17 cellular contexts compared by ENCODE assay signal in the genomic region with DNA sequence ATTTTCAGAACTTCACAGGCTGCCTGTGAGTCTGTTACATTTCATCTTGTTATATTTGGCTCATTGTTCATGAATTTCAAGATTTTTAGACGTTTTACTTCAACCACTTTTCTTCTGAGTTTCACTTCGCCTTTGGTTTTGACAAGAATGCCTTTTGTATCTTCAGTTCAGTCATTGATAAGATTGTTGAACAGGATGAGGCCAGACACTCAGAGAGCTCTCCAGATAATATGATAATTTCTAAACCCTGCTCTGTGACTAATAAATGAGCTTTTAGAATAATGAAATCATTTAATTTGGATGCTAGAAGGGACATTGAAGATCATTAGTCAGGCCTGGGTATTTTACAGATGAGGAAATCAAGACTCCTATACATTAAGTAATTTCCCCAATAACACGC. TPM values are rescaled to one million over a fixed set of nuclear protein-coding genes. Genes with fewer than 3 reads are reported as not detected.
DNase-seq lines count a peak whose midpoint lies in the region; ATAC-seq and TF ChIP-seq lines count a peak whose summit lies in the region.
"Had no signal": no experiment of that assay in that cellular context is flagged by ENCODE, and none has a peak within 500 bp of the region (broad histone marks: within the 10 kb centered on the region; RNA-seq: fewer than 3 reads in every experiment).

No MANE protein-coding gene starts in this region.

- CTCF ChIA-PET in activated CD8-positive, alpha-beta memory T cell treated with anti-CD3 and anti-CD28 coated beads, Interleukin-2, amount 10 ng/mL, durations not matched to agents 7 days and 5 days (lab: Charles Lee), result interaction anchor here (0.7 to 2.3 kb wide), 6 partner anchors 10 to 86 kb away, joined by 3 to 17 read pairs (median 4); no protein-coding TSS in a partner anchor

- peak overlapping the region; percentile 48 for H3K27ac ChIP-seq in smooth muscle cell (ENCODE audit: low read depth)
- H3K27ac ChIP-seq: BLaER1 treated with 17β-estradiol and CSF1 and Interleukin-3, amounts not matched to agents 10 nM and 100 nM; RWPE1 had no signal

- peaks cover 24% of the 10 kb centered on the region for H3K36me3 Mint-ChIP-seq in activated CD8-positive, alpha-beta memory T cell treated with anti-CD3 and anti-CD28 coated beads, Interleukin-2, amount 10 ng/mL, durations not matched to agents 7 days and 5 days
- no peaks in the 10 kb centered on the region for H3K36me3 Mint-ChIP-seq in stimulated activated effector memory CD8-positive, alpha-beta T cell treated with anti-CD3 and anti-CD28 coated beads, Interleukin-12 subunit alpha, Interleukin-12 subunit beta, amount 100 ng/mL, for 72 hours

- H3K36me3 ChIP-seq in smooth muscle cell (ENCODE audit: low read depth), result no peaks in the 10 kb centered on the region
- H3K36me3 ChIP-seq: BLaER1 treated with 17β-estradiol and CSF1 and Interleukin-3, amounts not matched to agents 10 nM and 100 nM had no signal

- WGBS in smooth muscle cell (ENCODE audit: low lambda C conversion rate), result 65% methylated on average over 3 of the region's 3 CpGs

- no peaks in the 10 kb centered on the region for H4K20me1 ChIP-seq in smooth muscle cell (ENCODE audit: low read depth)
- H4K20me1 ChIP-seq: BLaER1 treated with 17β-estradiol and CSF1 and Interleukin-3, amounts not matched to agents 10 nM and 100 nM had no signal

- H3K79me2 ChIP-seq in smooth muscle cell (ENCODE audit: low read depth), result no peaks in the 10 kb centered on the region

- no peak overlapping the region for H2AFZ ChIP-seq in smooth muscle cell (ENCODE audit: low read depth)

- DNase-seq in activated CD8-positive, alpha-beta memory T cell treated with anti-CD3 and anti-CD28 coated beads, Interleukin-2, amount 10 ng/mL, durations not matched to agents 7 days and 5 days, result no peak
- no peak for DNase-seq in activated CD8-positive, alpha-beta memory T cell treated with anti-CD3 and anti-CD28 coated beads, Interleukin-2, amount 50 U/mL, for 48 hours
- DNase-seq in MV-4-11 (lab: John Stamatoyannopoulos, UW) (peak; percentile 23), smooth muscle cell (lab: John Stamatoyannopoulos, UW; ENCODE audit: unreplicated experiment) (no peak), epidermal melanocyte (ENCODE audit: insufficient read length, low spot score) (no peak)
- DNase-seq in stimulated activated effector memory CD8-positive, alpha-beta T cell treated with anti-CD3 and anti-CD28 coated beads, Interleukin-12 subunit alpha, Interleukin-12 subunit beta, amount 100 ng/mL, for 72 hours (ENCODE audit: low spot score in 2 of 2), result no peak
- DNase-seq: DMS79 treated with DMSO at 0.1 percent for 48 hours, HCEC 1CT, NCI-H1417 treated with DMSO at 0.1 percent for 48 hours, NCI-H2029, NCI-H2171, NCI-H446 treated with DMSO at 0.1 percent for 48 hours, NCI-H774 had no signal

- no peak for ATAC-seq in activated CD8-positive, alpha-beta memory T cell treated with anti-CD3 and anti-CD28 coated beads, Interleukin-2, amount 10 ng/mL, durations not matched to agents 7 days and 5 days
- ATAC-seq in GM21360 (IDR thresholded peaks at IDR 0.05; ENCODE audit: unreplicated experiment) (peak; percentile 52), GM21528 (IDR thresholded peaks at IDR 0.05; ENCODE audit: low FRiP score, unreplicated experiment) (no peak)
- no peak for ATAC-seq in stimulated activated effector memory CD8-positive, alpha-beta T cell treated with anti-CD3 and anti-CD28 coated beads, Interleukin-12 subunit alpha, Interleukin-12 subunit beta, amount 100 ng/mL, for 72 hours

- H3K4me1 Mint-ChIP-seq in activated CD8-positive, alpha-beta memory T cell treated with anti-CD3 and anti-CD28 coated beads, Interleukin-2, amount 10 ng/mL, durations not matched to agents 7 days and 5 days, result peaks cover 41% of the 10 kb centered on the region
- H3K4me1 Mint-ChIP-seq in stimulated activated effector memory CD8-positive, alpha-beta T cell treated with anti-CD3 and anti-CD28 coated beads, Interleukin-12 subunit alpha, Interleukin-12 subunit beta, amount 100 ng/mL, for 72 hours, result peaks cover 7% of the 10 kb centered on the region

- no peaks in the 10 kb centered on the region for H3K9me3 ChIP-seq in smooth muscle cell (replicated peaks; ENCODE audit: low read depth)
- H3K9me3 ChIP-seq: BLaER1 treated with 17β-estradiol and CSF1 and Interleukin-3, amounts not matched to agents 10 nM and 100 nM had no signal

- H3K27me3 ChIP-seq in smooth muscle cell (ENCODE audit: low read depth), result no peaks in the 10 kb centered on the region
- H3K27me3 ChIP-seq: BLaER1 treated with 17β-estradiol and CSF1 and Interleukin-3, amounts not matched to agents 10 nM and 100 nM had no signal

- peak overlapping the region; percentile 8 for H3K4me2 ChIP-seq in smooth muscle cell
- H3K4me2 ChIP-seq: BLaER1 treated with 17β-estradiol and CSF1 and Interleukin-3, amounts not matched to agents 10 nM and 100 nM had no signal

- H3K4me1 ChIP-seq in smooth muscle cell (ENCODE audit: low read depth), result no peaks in the 10 kb centered on the region

- H3F3A ChIP-seq in smooth muscle cell (ENCODE audit: low read depth), result no peaks in the 10 kb centered on the region

- no peaks in the 10 kb centered on the region for H3K9me3 Mint-ChIP-seq in activated CD8-positive, alpha-beta memory T cell treated with anti-CD3 and anti-CD28 coated beads, Interleukin-2, amount 10 ng/mL, durations not matched to agents 7 days and 5 days (ENCODE audit: low read depth)
- no peaks in the 10 kb centered on the region for H3K9me3 Mint-ChIP-seq in stimulated activated effector memory CD8-positive, alpha-beta T cell treated with anti-CD3 and anti-CD28 coated beads, Interleukin-12 subunit alpha, Interleukin-12 subunit beta, amount 100 ng/mL, for 72 hours

- peak overlapping the region; percentile 50 for H3K27ac Mint-ChIP-seq in activated CD8-positive, alpha-beta memory T cell treated with anti-CD3 and anti-CD28 coated beads, Interleukin-2, amount 10 ng/mL, durations not matched to agents 7 days and 5 days
- no peak overlapping the region for H3K27ac Mint-ChIP-seq in stimulated activated effector memory CD8-positive, alpha-beta T cell treated with anti-CD3 and anti-CD28 coated beads, Interleukin-12 subunit alpha, Interleukin-12 subunit beta, amount 100 ng/mL, for 72 hours

- H3K4me3 ChIP-seq in smooth muscle cell, result no peak overlapping the region
- H3K4me3 ChIP-seq: BLaER1 treated with 17β-estradiol and CSF1 and Interleukin-3, amounts not matched to agents 10 nM and 100 nM had no signal

- TF ChIP-seq CTCF in smooth muscle cell (IDR thresholded peaks at IDR 0.05; ENCODE audit: borderline replicate concordance, insufficient read depth, poor library complexity, severe bottlenecking), result no peak

- H3K9ac ChIP-seq in smooth muscle cell (ENCODE audit: low read depth), result no peak overlapping the region
- H3K9ac ChIP-seq: BLaER1 treated with 17β-estradiol and CSF1 and Interleukin-3, amounts not matched to agents 10 nM and 100 nM had no signal

- no peak overlapping the region for H3K4me3 Mint-ChIP-seq in activated CD8-positive, alpha-beta memory T cell treated with anti-CD3 and anti-CD28 coated beads, Interleukin-2, amount 10 ng/mL, durations not matched to agents 7 days and 5 days
- no peak overlapping the region for H3K4me3 Mint-ChIP-seq in stimulated activated effector memory CD8-positive, alpha-beta T cell treated with anti-CD3 and anti-CD28 coated beads, Interleukin-12 subunit alpha, Interleukin-12 subunit beta, amount 100 ng/mL, for 72 hours

- H3K27me3 Mint-ChIP-seq in activated CD8-positive, alpha-beta memory T cell treated with anti-CD3 and anti-CD28 coated beads, Interleukin-2, amount 10 ng/mL, durations not matched to agents 7 days and 5 days, result peaks cover 3% of the 10 kb centered on the region

RNA-seq across cellular contexts. Expression of a gene that starts 37.3 kb away (rescaled TPM):
- total RNA-seq in activated CD8-positive, alpha-beta memory T cell treated with anti-CD3 and anti-CD28 coated beads, Interleukin-2, amount 10 ng/mL, durations not matched to agents 7 days and 5 days, result 10 to 100 TPM; 75.6 to 89.9 TPM
- 3.4 and 4.3 TPM in 2 replicates for total RNA-seq in smooth muscle cell
- 2.4 and 2.7 TPM in 2 replicates for polyA plus RNA-seq in smooth muscle cell

Comparison
In these comparisons a context has a peak if more than half of its experiments do, and no peak if none do; other contexts are left out.
1. RNA of a gene that starts 37.3 kb away (total RNA-seq): 75.6 to 89.9 TPM in activated CD8-positive, alpha-beta memory T cell treated with anti-CD3 and anti-CD28 coated beads, Interleukin-2, amount 10 ng/mL, durations not matched to agents 7 days and 5 days; 3.4 to 4.3 TPM in smooth muscle cell; every median in the first group is over 10 times any median in the second.